Comparison of ENCODE assay signal across 18 cellular contexts in genomic region chr15:41125950-41126642, GRCh38. TPM values are rescaled to one million over a fixed set of nuclear protein-coding genes. Genes with fewer than 3 reads are reported as not detected.
A peak's percentile ranks its signal among the peaks of the same experiment; 100 is the strongest.
DNase-seq lines count a peak whose midpoint lies in the region; ATAC-seq and TF ChIP-seq lines count a peak whose summit lies in the region.
"Had no signal": no experiment of that assay in that cellular context is flagged by ENCODE, and none has a peak within 500 bp of the region (broad histone marks: within the 10 kb centered on the region; RNA-seq: fewer than 3 reads in every experiment).

No MANE protein-coding gene starts in this region.

- DNase-seq in activated CD4-positive, alpha-beta T cell treated with anti-CD3 and anti-CD28 coated beads, Interleukin-2, amount 10 ng/mL, durations not matched to agents 7 days and 5 days = peak; percentile 10
- DNase-seq in activated CD4-positive, alpha-beta T cell treated with anti-CD3 and anti-CD28 coated beads, Interleukin-2, amount 50 U/mL, for 4 hours = no peak
- DNase-seq in M059J (ENCODE audit: low read depth) = peak; percentile 19
- no peak for DNase-seq in effector memory CD8-positive, alpha-beta T cell
- DNase-seq in progenitor cell of endocrine pancreas (ENCODE audit: low spot score, unreplicated experiment) = no peak
- DNase-seq in GM10248 (ENCODE audit: extremely low spot score) = no peak
- DNase-seq in germinal center (ENCODE audit: low spot score) = no peak
- DNase-seq: ACHN; activated CD4-positive, alpha-beta T cell treated with anti-CD3 and anti-CD28 coated beads for 36 hours; activated T-cell treated with anti-CD3 and anti-CD28 coated beads for 4 hours; amniotic stem cell; hippocampal formation; NCI-H187 treated with DMSO at 0.1 percent for 48 hours; occipital lobe; stimulated activated naive B cell treated with anti-CD40 and anti-IgM and Interleukin-4, amounts not matched to agents 10 μg/mL and 1 μg/mL and 100 μg/mL, for 72 hours had no signal

- H3K36me3 Mint-ChIP-seq in activated CD4-positive, alpha-beta T cell treated with anti-CD3 and anti-CD28 coated beads, Interleukin-2, amount 10 ng/mL, durations not matched to agents 7 days and 5 days (ENCODE audit: low read depth) = no peaks in the 10 kb centered on the region
- H3K36me3 Mint-ChIP-seq in effector memory CD8-positive, alpha-beta T cell (ENCODE audit: insufficient read depth) = no peaks in the 10 kb centered on the region
- H3K36me3 Mint-ChIP-seq in progenitor cell of endocrine pancreas (ENCODE audit: insufficient read depth) = no peaks in the 10 kb centered on the region
- H3K36me3 Mint-ChIP-seq: IgD-negative memory B cell; stimulated activated naive B cell treated with anti-CD40 and anti-IgM and Interleukin-4, amounts not matched to agents 10 μg/mL and 1 μg/mL and 100 μg/mL, for 72 hours had no signal

- TF ChIP-seq CTCF in progenitor cell of endocrine pancreas (IDR thresholded peaks at IDR 0.05; ENCODE audit: unreplicated experiment) = no peak
- no peak for TF ChIP-seq CTCF in GM10248 (IDR thresholded peaks at IDR 0.05; ENCODE audit: control extremely low read depth, extremely low read depth, low read depth, missing control alignments)

- CTCF ChIA-PET in activated CD4-positive, alpha-beta T cell treated with anti-CD3 and anti-CD28 coated beads, Interleukin-2, amount 10 ng/mL, durations not matched to agents 7 days and 5 days (lab: Charles Lee) = interaction anchor here (0.5 to 1.0 kb wide), 2 partner anchors 8 to 12 kb away, joined by 4 to 5 read pairs; no protein-coding TSS in a partner anchor
- CTCF ChIA-PET in GM10248 (lab: Yijun Ruan, JAX) = interaction anchor here (1.1 to 1.4 kb wide), 3 partner anchors 104 to 210 kb away, joined by 3 to 4 read pairs (median 3); partner anchors contain the start of gene CHP1

- no peak overlapping the region for H3K27ac Mint-ChIP-seq in activated CD4-positive, alpha-beta T cell treated with anti-CD3 and anti-CD28 coated beads, Interleukin-2, amount 10 ng/mL, durations not matched to agents 7 days and 5 days
- peak overlapping the region in 1 of 2 donors; percentile 55 for H3K27ac Mint-ChIP-seq in effector memory CD8-positive, alpha-beta T cell
- peak overlapping the region; percentile 25 for H3K27ac Mint-ChIP-seq in progenitor cell of endocrine pancreas
- H3K27ac Mint-ChIP-seq: activated CD4-positive, alpha-beta T cell treated with anti-CD3 and anti-CD28 coated beads for 36 hours; dendritic cell treated with granulocyte-macrophage colony-stimulating factor and Interleukin-4, amounts not matched to agents 40 ng/mL and 50 ng/mL, for 4 days; stimulated activated naive B cell treated with anti-CD40 and anti-IgM and Interleukin-4, amounts not matched to agents 10 μg/mL and 1 μg/mL and 100 μg/mL, for 72 hours had no signal

- no peaks in the 10 kb centered on the region for H3K9me3 Mint-ChIP-seq in activated CD4-positive, alpha-beta T cell treated with anti-CD3 and anti-CD28 coated beads, Interleukin-2, amount 10 ng/mL, durations not matched to agents 7 days and 5 days
- no peaks in the 10 kb centered on the region for H3K9me3 Mint-ChIP-seq in effector memory CD8-positive, alpha-beta T cell
- H3K9me3 Mint-ChIP-seq in progenitor cell of endocrine pancreas (ENCODE audit: low read depth) = no peaks in the 10 kb centered on the region
- H3K9me3 Mint-ChIP-seq: dendritic cell treated with granulocyte-macrophage colony-stimulating factor and Interleukin-4, amounts not matched to agents 40 ng/mL and 50 ng/mL, for 4 days; stimulated activated naive B cell treated with anti-CD40 and anti-IgM and Interleukin-4, amounts not matched to agents 10 μg/mL and 1 μg/mL and 100 μg/mL, for 72 hours had no signal

- no peak overlapping the region for H3K4me3 Mint-ChIP-seq in activated CD4-positive, alpha-beta T cell treated with anti-CD3 and anti-CD28 coated beads, Interleukin-2, amount 10 ng/mL, durations not matched to agents 7 days and 5 days
- H3K4me3 Mint-ChIP-seq in effector memory CD8-positive, alpha-beta T cell = no peak overlapping the region
- H3K4me3 Mint-ChIP-seq in progenitor cell of endocrine pancreas (ENCODE audit: low read depth) = no peak overlapping the region
- H3K4me3 Mint-ChIP-seq: activated CD4-positive, alpha-beta T cell treated with anti-CD3 and anti-CD28 coated beads for 36 hours; dendritic cell treated with granulocyte-macrophage colony-stimulating factor and Interleukin-4, amounts not matched to agents 40 ng/mL and 50 ng/mL, for 4 days; stimulated activated naive B cell treated with anti-CD40 and anti-IgM and Interleukin-4, amounts not matched to agents 10 μg/mL and 1 μg/mL and 100 μg/mL, for 72 hours had no signal

- peak; percentile 44 for ATAC-seq in effector memory CD8-positive, alpha-beta T cell (replicated peaks)
- no peak for ATAC-seq in HG02610 (IDR thresholded peaks at IDR 0.05; ENCODE audit: unreplicated experiment)
- ATAC-seq: activated CD4-positive, alpha-beta T cell treated with anti-CD3 and anti-CD28 coated beads for 36 hours; stimulated activated naive B cell treated with anti-CD40 and anti-IgM and Interleukin-4, amounts not matched to agents 10 μg/mL and 1 μg/mL and 100 μg/mL, for 72 hours had no signal

- POLR2A ChIA-PET in activated CD4-positive, alpha-beta T cell treated with anti-CD3 and anti-CD28 coated beads, Interleukin-2, amount 10 ng/mL, durations not matched to agents 7 days and 5 days (lab: Charles Lee) = interaction anchor here (0.6 to 0.7 kb wide), 2 partner anchors 40 to 854 kb away, joined by 3 to 5 read pairs; no protein-coding TSS in a partner anchor
- POLR2A ChIA-PET in GM10248 (lab: Yijun Ruan, JAX) = no interaction called here

- peaks cover 22% of the 10 kb centered on the region for H3K27me3 Mint-ChIP-seq in activated CD4-positive, alpha-beta T cell treated with anti-CD3 and anti-CD28 coated beads, Interleukin-2, amount 10 ng/mL, durations not matched to agents 7 days and 5 days
- H3K27me3 Mint-ChIP-seq in effector memory CD8-positive, alpha-beta T cell = peaks cover 0 to 23% of the 10 kb centered on the region in 2 donors
- no peaks in the 10 kb centered on the region for H3K27me3 Mint-ChIP-seq in progenitor cell of endocrine pancreas

- peaks cover 11% of the 10 kb centered on the region for H3K4me1 Mint-ChIP-seq in activated CD4-positive, alpha-beta T cell treated with anti-CD3 and anti-CD28 coated beads, Interleukin-2, amount 10 ng/mL, durations not matched to agents 7 days and 5 days
- peaks cover 0 to 5% of the 10 kb centered on the region in 2 donors for H3K4me1 Mint-ChIP-seq in effector memory CD8-positive, alpha-beta T cell (ENCODE audit: low read depth in 2 of 2)
- H3K4me1 Mint-ChIP-seq in progenitor cell of endocrine pancreas (ENCODE audit: low read depth) = peaks cover 5% of the 10 kb centered on the region
- H3K4me1 Mint-ChIP-seq: activated CD4-positive, alpha-beta T cell treated with anti-CD3 and anti-CD28 coated beads for 36 hours; IgD-negative memory B cell; stimulated activated naive B cell treated with anti-CD40 and anti-IgM and Interleukin-4, amounts not matched to agents 10 μg/mL and 1 μg/mL and 100 μg/mL, for 72 hours had no signal

RNA-seq across cellular contexts. Expression of gene INO80, which starts 10.0 kb away (rescaled TPM):
- total RNA-seq in activated CD4-positive, alpha-beta T cell treated with anti-CD3 and anti-CD28 coated beads, Interleukin-2, amount 10 ng/mL, durations not matched to agents 7 days and 5 days = 10 to 100 TPM; 24.5 to 26.2 TPM
- 9.0 and 18.9 TPM in 2 replicates for total RNA-seq in M059J (2014; rRNA removed; shearing (Covaris generic))
- 25.9 and 28.1 TPM in 2 replicates for total RNA-seq in progenitor cell of endocrine pancreas

Comparison
In these comparisons a context has a peak if more than half of its experiments do, and no peak if none do; other contexts are left out.
1. DNase-seq: peak in activated CD4-positive, alpha-beta T cell treated with anti-CD3 and anti-CD28 coated beads, Interleukin-2, amount 10 ng/mL, durations not matched to agents 7 days and 5 days (single experiment) and M059J (single experiment); none in activated CD4-positive, alpha-beta T cell treated with anti-CD3 and anti-CD28 coated beads, Interleukin-2, amount 50 U/mL, for 4 hours (0 of 2), effector memory CD8-positive, alpha-beta T cell (0 of 3), progenitor cell of endocrine pancreas (single experiment), GM10248 (single experiment) and germinal center (single experiment).